8 cellular contexts compared by ENCODE assay signal in genomic region chr11:844693-845644, GRCh38. TPM values are rescaled to one million over a fixed set of nuclear protein-coding genes. Genes with fewer than 3 reads are reported as not detected.
DNase-seq lines count a peak whose midpoint lies in the region; ATAC-seq and TF ChIP-seq lines count a peak whose summit lies in the region.

No MANE protein-coding gene starts in this region.

- peak; percentile 92 for DNase-seq in CD14-positive monocyte (ENCODE audit: low spot score)
- peak; percentile 21 to 52 for DNase-seq in Kasumi-1 (lab: John Stamatoyannopoulos, UW)
- DNase-seq in body of pancreas, result peak; percentile 77 to 92 (median 88)

- peak overlapping the region; percentile 57 to 88 (median 78) for H3K27ac Mint-ChIP-seq in CD14-positive monocyte

- H3K27ac ChIP-seq in body of pancreas, result peak overlapping the region; percentile 82 to 96 (median 92)

- H3K4me3 ChIP-seq in body of pancreas, result no peak overlapping the region
- H3K4me3 ChIP-seq in iPS-15b (ENCODE audit: low read depth, low read length), result peak overlapping the region; percentile 70
- H3K4me3 ChIP-seq in skeletal muscle satellite cell (ENCODE audit: low read length), result peak overlapping the region; percentile 98

- peaks cover 0 to 2% of the 10 kb centered on the region in 2 donors for H3K36me3 ChIP-seq in body of pancreas (replicated peaks in 1 of 2; ENCODE audit: insufficient read depth in 1 of 2, low read depth in 2 of 2)
- H3K36me3 ChIP-seq in iPS-15b (ENCODE audit: control insufficient read depth, insufficient read depth, low read length), result peaks cover 5% of the 10 kb centered on the region
- peaks cover 23% of the 10 kb centered on the region for H3K36me3 ChIP-seq in skeletal muscle satellite cell (ENCODE audit: insufficient read depth, low read length)

- H3K9me3 ChIP-seq in body of pancreas (no peaks in the 10 kb centered on the region), iPS-15b (ENCODE audit: control insufficient read depth, insufficient read depth, low read length) (no peaks in the 10 kb centered on the region), skeletal muscle satellite cell (replicated peaks; ENCODE audit: low read length) (no peaks in the 10 kb centered on the region)

- H3K36me3 Mint-ChIP-seq in CD14-positive monocyte, result peaks cover 9 to 10% of the 10 kb centered on the region in 2 donors

- peak overlapping the region; percentile 12 for H3K9ac ChIP-seq in iPS-15b (ENCODE audit: low read depth, low read length)
- peak overlapping the region; percentile 97 for H3K9ac ChIP-seq in skeletal muscle satellite cell (ENCODE audit: low read depth, low read length)

- peak overlapping the region; percentile 90 for H3K4me2 ChIP-seq in skeletal muscle satellite cell (ENCODE audit: low read length)

- peaks cover 10 to 31% (median 20%) of the 10 kb centered on the region in 3 donors for H3K27me3 Mint-ChIP-seq in CD14-positive monocyte (ENCODE audit: low read depth in 3 of 3)

- TF ChIP-seq CTCF in CD14-positive monocyte (IDR thresholded peaks at IDR 0.05) (no peak), body of pancreas (IDR thresholded peaks at IDR 0.05) (no peak)

- ATAC-seq in body of pancreas (peak; percentile 31), GM18873 (IDR thresholded peaks at IDR 0.05; ENCODE audit: low FRiP score, unreplicated experiment) (no peak), HG03354 (IDR thresholded peaks at IDR 0.05; ENCODE audit: poor library complexity, severe bottlenecking, unreplicated experiment) (no peak), GM18870 (IDR thresholded peaks at IDR 0.05; ENCODE audit: unreplicated experiment) (no peak)

- peak overlapping the region; percentile 74 to 81 for H3K4me3 Mint-ChIP-seq in CD14-positive monocyte

- intact Hi-C loops in CD14-positive monocyte (cut with micrococcal nuclease), result loop anchor here (5.0 kb wide), 3 partner anchors 38 to 82 kb away; partner anchors contain the start of genes AP2A2 (in 1 of the 2), PIDD1 (in 1 of the 2) and RPLP2 (in 1 of the 2)
- intact Hi-C loops in body of pancreas (cut with DNase I), result loop anchor here (5.0 kb wide), 1 partner anchor 77 kb away; no protein-coding TSS in a partner anchor

- H3K27me3 ChIP-seq in body of pancreas (peaks cover 0 to 6% of the 10 kb centered on the region in 2 donors), iPS-15b (ENCODE audit: control insufficient read depth, insufficient read depth, low read length) (no peaks in the 10 kb centered on the region), skeletal muscle satellite cell (ENCODE audit: control insufficient read depth, insufficient read depth, low read length) (no peaks in the 10 kb centered on the region)

- peak in 1 of 3 donors; percentile 16 for TF ChIP-seq POLR2A in body of pancreas (IDR thresholded peaks at IDR 0.05)

- H3K9me3 Mint-ChIP-seq in CD14-positive monocyte, result peaks cover 0 to 3% (median 0%) of the 10 kb centered on the region in 7 donors

- WGBS in body of pancreas, 2 donors, result 47% methylated on average over 28 of the region's 31 CpGs; no CpG with 5 or more reads in 1 of the 2 donors

- peaks cover 66% of the 10 kb centered on the region for H3K4me1 ChIP-seq in body of pancreas
- H3K4me1 ChIP-seq in iPS-15b (ENCODE audit: control insufficient read depth, insufficient read depth, low read length), result peaks cover 17% of the 10 kb centered on the region
- H3K4me1 ChIP-seq in skeletal muscle satellite cell (ENCODE audit: control insufficient read depth, insufficient read depth, low read length), result peaks cover 61% of the 10 kb centered on the region

- peaks cover 49% of the 10 kb centered on the region for H3K4me1 Mint-ChIP-seq in CD14-positive monocyte

RNA-seq across cellular contexts. Expression of gene TSPAN4, which starts 2.3 kb away (rescaled TPM):
- 10 to 100 TPM; 52.6 to 75.5 TPM for polyA plus RNA-seq in CD14-positive monocyte
- total RNA-seq in body of pancreas, result 10 to 100 TPM; 44.9 to 87.7 TPM
- 120 and 175 TPM in 2 replicates for total RNA-seq in skeletal muscle satellite cell (2012; rRNA removed)

RNA-seq across cellular contexts. Expression of gene POLR2L, which starts 2.6 kb away (rescaled TPM):
- 100 to 1,000 TPM; 110 to 133 TPM for polyA plus RNA-seq in CD14-positive monocyte
- 10 to 100 TPM; 33.5 to 83.4 TPM for total RNA-seq in body of pancreas
- total RNA-seq in skeletal muscle satellite cell (2012; rRNA removed), result 122 and 169 TPM in 2 replicates

RNA-seq across cellular contexts. Expression of gene CD151, which starts 12.2 kb away (rescaled TPM):
- 10 to 100 TPM; 18.1 to 57.4 TPM for polyA plus RNA-seq in CD14-positive monocyte
- 100 to 1,000 TPM; 152 to 282 TPM for total RNA-seq in body of pancreas
- total RNA-seq in skeletal muscle satellite cell (2012; rRNA removed), result 301 and 379 TPM in 2 replicates

RNA-seq across cellular contexts. Expression of gene CRACR2B, which starts 17.2 kb away (rescaled TPM):
- polyA plus RNA-seq in CD14-positive monocyte, result 1 to 10 TPM; 1.0 to 1.4 TPM
- total RNA-seq in body of pancreas, result 100 to 1,000 TPM; 134 to 368 TPM
- total RNA-seq in skeletal muscle satellite cell (2012; rRNA removed), result 4.1 and 6.8 TPM in 2 replicates

RNA-seq across cellular contexts. Expression of gene PNPLA2, which starts 26.3 kb away (rescaled TPM):
- polyA plus RNA-seq in CD14-positive monocyte, result 10 to 100 TPM; 26.8 to 35.0 TPM
- total RNA-seq in body of pancreas, result 100 to 1,000 TPM in 1 of 2 donors, 10 to 100 TPM in 1; 72.1 to 351 TPM
- total RNA-seq in skeletal muscle satellite cell (2012; rRNA removed), result 35.0 and 39.8 TPM in 2 replicates

Comparison
In these comparisons a context has a peak if more than half of its experiments do, and no peak if none do; other contexts are left out.
1. DNase-seq: peak in every context shown above with its lines; median percentile 92 in CD14-positive monocyte; 88 in body of pancreas; 36 in Kasumi-1.
2. H3K4me3 ChIP-seq: peak in iPS-15b (single experiment) and skeletal muscle satellite cell (single experiment); none in body of pancreas (0 of 2).